In the genomic region with DNA sequence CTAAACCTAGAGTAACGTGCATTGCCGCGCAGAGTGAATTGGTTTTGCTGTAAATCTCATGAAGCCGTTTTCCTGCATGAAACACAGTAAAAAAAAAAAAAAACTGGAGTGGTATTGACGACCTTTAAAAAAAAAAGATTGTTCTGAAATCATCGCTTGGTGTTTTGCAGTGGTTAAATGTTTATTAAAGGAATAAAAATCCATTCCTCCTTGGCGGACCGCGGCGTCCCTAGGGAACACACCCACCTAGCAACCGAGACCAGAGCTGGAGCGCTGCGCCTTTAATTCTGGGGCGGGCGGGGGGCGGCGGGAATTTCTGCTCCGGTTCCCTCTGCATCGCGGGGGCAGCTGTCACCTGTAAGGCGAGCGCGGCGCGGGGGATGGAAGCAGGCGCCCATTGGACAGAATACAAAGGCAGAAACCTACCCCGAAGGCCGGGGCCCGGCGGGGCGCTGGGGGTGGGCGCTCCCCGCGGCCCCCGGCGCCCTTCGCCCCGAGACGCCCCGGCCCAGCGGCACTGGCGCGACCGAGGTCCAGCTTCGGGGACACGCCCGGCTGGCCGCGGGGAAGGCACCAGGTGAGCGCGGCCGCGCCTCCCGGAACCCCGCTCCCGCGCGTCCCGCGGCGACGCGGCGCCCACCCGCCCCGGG, we compare ENCODE assay signal across 8 cellular contexts. TPM values are rescaled to one million over a fixed set of nuclear protein-coding genes. Genes with fewer than 3 reads are reported as not detected.
A peak's percentile ranks its signal among the peaks of the same experiment; 100 is the strongest.
DNase-seq lines count a peak whose midpoint lies in the region; ATAC-seq and TF ChIP-seq lines count a peak whose summit lies in the region.

A gene (plus strand): TSS at position 354 of the 650 bp plus-strand sequence. CDS start 320 bp downstream, outside the sequence.

- POLR2A ChIA-PET in CD4-positive, alpha-beta T cell (lab: Charles Lee), result interaction anchor here (1.0 to 1.6 kb wide), 3 partner anchors 17 to 256 kb away, joined by 4 to 6 read pairs (median 5); a partner anchor contains a TSS

- peaks cover 47% of the 10 kb centered on the region for H3K27me3 ChIP-seq in CD4-positive, alpha-beta T cell (ENCODE audit: control insufficient read depth, insufficient read depth, low read length)
- H3K27me3 ChIP-seq in HUES48 (ENCODE audit: control insufficient read depth, insufficient read depth, low read length) (peaks cover 77% of the 10 kb centered on the region), smooth muscle cell (ENCODE audit: low read depth) (peaks cover 45% of the 10 kb centered on the region), Karpas-422 (ENCODE audit: low read length) (no peaks in the 10 kb centered on the region)

- peaks cover 58% of the 10 kb centered on the region for H3K27me3 Mint-ChIP-seq in CD4-positive, alpha-beta T cell
- peaks cover 33% of the 10 kb centered on the region for H3K27me3 Mint-ChIP-seq in activated naive CD4-positive, alpha-beta T cell treated with anti-CD3 and anti-CD28 coated beads, Interleukin-2, amount 50 U/mL, for 24 hours

- H3K4me1 ChIP-seq in HUES48 (ENCODE audit: control insufficient read depth, insufficient read depth, low read length) (0 out of 2 replicates have a peak, but pooled peaks cover 3% of the 10 kb centered on the region), smooth muscle cell (ENCODE audit: low read depth) (peaks cover 3% of the 10 kb centered on the region), Karpas-422 (ENCODE audit: low read length) (no peaks in the 10 kb centered on the region)

- no peak within 1 kb of the TSS for H3K9ac ChIP-seq in HUES48 (ENCODE audit: low read depth, low read length)
- H3K9ac ChIP-seq in smooth muscle cell (ENCODE audit: low read depth), result no peak within 1 kb of the TSS
- H3K9ac ChIP-seq in Karpas-422 (ENCODE audit: low read length), result no peak within 1 kb of the TSS

- H3K4me3 Mint-ChIP-seq in CD4-positive, alpha-beta T cell, result peak within 1 kb of the TSS; percentile 88
- H3K4me3 Mint-ChIP-seq in activated naive CD4-positive, alpha-beta T cell treated with anti-CD3 and anti-CD28 coated beads, Interleukin-2, amount 50 U/mL, for 24 hours, result peak within 1 kb of the TSS; percentile 83

- H3K4me3 ChIP-seq in HUES48 (ENCODE audit: low read depth, low read length), result peak within 1 kb of the TSS; percentile 52
- H3K4me3 ChIP-seq in iPS-18c (ENCODE audit: insufficient read depth, low read depth, low read length), result peak within 1 kb of the TSS; percentile 38
- H3K4me3 ChIP-seq in smooth muscle cell, result peak within 1 kb of the TSS; percentile 50
- no peak within 1 kb of the TSS for H3K4me3 ChIP-seq in Karpas-422 (ENCODE audit: low read length)

- H3K27ac Mint-ChIP-seq in CD4-positive, alpha-beta T cell, result no peak within 1 kb of the TSS
- peak within 1 kb of the TSS; percentile 55 for H3K27ac Mint-ChIP-seq in activated naive CD4-positive, alpha-beta T cell treated with anti-CD3 and anti-CD28 coated beads, Interleukin-2, amount 50 U/mL, for 24 hours

- H3K79me2 ChIP-seq in smooth muscle cell (ENCODE audit: low read depth), result no peaks in the 10 kb centered on the region
- no peaks in the 10 kb centered on the region for H3K79me2 ChIP-seq in Karpas-422 (ENCODE audit: low read length)

- H3K9me2 ChIP-seq in Karpas-422 (replicated peaks; ENCODE audit: insufficient read depth, low read length), result no peaks in the 10 kb centered on the region

- ATAC-seq in CD4-positive, alpha-beta T cell (ENCODE audit: poor library complexity), result peak; percentile 42

- CTCF ChIA-PET in CD4-positive, alpha-beta T cell (lab: Charles Lee), result interaction anchor here (0.9 kb wide), 1 partner anchor 11 kb away, joined by 3 read pairs; no protein-coding TSS in a partner anchor

- peak within 1 kb of the TSS; percentile 84 for H3K4me2 ChIP-seq in smooth muscle cell
- no peak within 1 kb of the TSS for H3K4me2 ChIP-seq in Karpas-422 (ENCODE audit: low read depth, low read length, poor library complexity, severe bottlenecking)

- H3K9me3 ChIP-seq in CD4-positive, alpha-beta T cell (ENCODE audit: control insufficient read depth, low read length), result no peaks in the 10 kb centered on the region
- H3K9me3 ChIP-seq in HUES48 (ENCODE audit: control insufficient read depth, insufficient read depth, low read length) (no peaks in the 10 kb centered on the region), iPS-18c (ENCODE audit: control insufficient read depth, insufficient read depth, low read length) (peaks cover 7% of the 10 kb centered on the region), smooth muscle cell (replicated peaks; ENCODE audit: low read depth) (no peaks in the 10 kb centered on the region), Karpas-422 (ENCODE audit: low read length) (no peaks in the 10 kb centered on the region)

- intact Hi-C loops in CD4-positive, alpha-beta T cell (cut with DNase I, micrococcal nuclease), result no loop called here

- peak within 1 kb of the TSS; percentile 62 for H2AFZ ChIP-seq in smooth muscle cell (ENCODE audit: low read depth)
- H2AFZ ChIP-seq in Karpas-422 (ENCODE audit: low read length), result no peak within 1 kb of the TSS

- H3K27ac ChIP-seq in CD4-positive, alpha-beta T cell (ENCODE audit: low read depth, low read length), result no peak within 1 kb of the TSS
- H3K27ac ChIP-seq in HUES48 (ENCODE audit: low read depth, low read length) (no peak within 1 kb of the TSS), smooth muscle cell (ENCODE audit: low read depth) (no peak within 1 kb of the TSS), Karpas-422 (ENCODE audit: low read length) (no peak within 1 kb of the TSS)

- no peaks in the 10 kb centered on the region for H3K36me3 Mint-ChIP-seq in CD4-positive, alpha-beta T cell (ENCODE audit: low read depth)
- H3K36me3 Mint-ChIP-seq in activated naive CD4-positive, alpha-beta T cell treated with anti-CD3 and anti-CD28 coated beads, Interleukin-2, amount 50 U/mL, for 24 hours, result peaks cover 2% of the 10 kb centered on the region

- H3F3A ChIP-seq in smooth muscle cell (ENCODE audit: low read depth), result peaks cover 5% of the 10 kb centered on the region

- H3K9me3 Mint-ChIP-seq in CD4-positive, alpha-beta T cell, result no peaks in the 10 kb centered on the region
- H3K9me3 Mint-ChIP-seq in activated naive CD4-positive, alpha-beta T cell treated with anti-CD3 and anti-CD28 coated beads, Interleukin-2, amount 50 U/mL, for 24 hours, result no peaks in the 10 kb centered on the region

- TF ChIP-seq CTCF in CD4-positive, alpha-beta T cell (IDR thresholded peaks at IDR 0.05), result no peak
- TF ChIP-seq CTCF in smooth muscle cell (IDR thresholded peaks at IDR 0.05; ENCODE audit: borderline replicate concordance, insufficient read depth, poor library complexity, severe bottlenecking), result no peak

- DNase-seq in CD4-positive, alpha-beta T cell, result no peak
- no peak for DNase-seq in smooth muscle cell (lab: John Stamatoyannopoulos, UW; ENCODE audit: unreplicated experiment)
- DNase-seq in stimulated activated CD4-positive, alpha-beta T cell treated with anti-CD3 and anti-CD28 coated beads, Interleukin-12 subunit alpha, Interleukin-12 subunit beta, amount 100 ng/mL, for 4 hours, result no peak
- DNase-seq in Karpas-422, result no peak
- DNase-seq in Kasumi-1 (lab: John Stamatoyannopoulos, UW), result no peak

- H3K4me1 Mint-ChIP-seq in CD4-positive, alpha-beta T cell (ENCODE audit: low read depth), result peaks cover 16% of the 10 kb centered on the region
- peaks cover 10% of the 10 kb centered on the region for H3K4me1 Mint-ChIP-seq in activated naive CD4-positive, alpha-beta T cell treated with anti-CD3 and anti-CD28 coated beads, Interleukin-2, amount 50 U/mL, for 24 hours

- H3K36me3 ChIP-seq in HUES48 (ENCODE audit: control insufficient read depth, insufficient read depth, low read length) (no peaks in the 10 kb centered on the region), smooth muscle cell (ENCODE audit: low read depth) (no peaks in the 10 kb centered on the region), Karpas-422 (ENCODE audit: insufficient read depth, low read length) (no peaks in the 10 kb centered on the region)

- 5% methylated on average over 35 of the region's 66 CpGs for WGBS in smooth muscle cell (ENCODE audit: low lambda C conversion rate)

- H4K20me1 ChIP-seq in smooth muscle cell (ENCODE audit: low read depth) (no peaks in the 10 kb centered on the region), Karpas-422 (ENCODE audit: insufficient read depth, low read depth, low read length) (no peaks in the 10 kb centered on the region)

RNA-seq across cellular contexts. Expression of the gene that starts here (rescaled TPM):
- not detected for total RNA-seq in CD4-positive, alpha-beta T cell
- total RNA-seq in smooth muscle cell, result 1.5 and 2.2 TPM in 2 replicates
- polyA plus RNA-seq in smooth muscle cell, result 0.43 and 0.71 TPM in 2 replicates
- not detected in 2 replicates for total RNA-seq in Karpas-422 (2014; rRNA removed; shearing (Covaris generic); ENCODE audit: low replicate concordance)

Comparison
In these comparisons a context has a peak if more than half of its experiments do, and no peak if none do; other contexts are left out.
1. Peak in ATAC-seq in CD4-positive, alpha-beta T cell; RNA of the gene not detected or under 1 TPM.